1 cellular context compared by ENCODE assay signal in the genomic region with DNA sequence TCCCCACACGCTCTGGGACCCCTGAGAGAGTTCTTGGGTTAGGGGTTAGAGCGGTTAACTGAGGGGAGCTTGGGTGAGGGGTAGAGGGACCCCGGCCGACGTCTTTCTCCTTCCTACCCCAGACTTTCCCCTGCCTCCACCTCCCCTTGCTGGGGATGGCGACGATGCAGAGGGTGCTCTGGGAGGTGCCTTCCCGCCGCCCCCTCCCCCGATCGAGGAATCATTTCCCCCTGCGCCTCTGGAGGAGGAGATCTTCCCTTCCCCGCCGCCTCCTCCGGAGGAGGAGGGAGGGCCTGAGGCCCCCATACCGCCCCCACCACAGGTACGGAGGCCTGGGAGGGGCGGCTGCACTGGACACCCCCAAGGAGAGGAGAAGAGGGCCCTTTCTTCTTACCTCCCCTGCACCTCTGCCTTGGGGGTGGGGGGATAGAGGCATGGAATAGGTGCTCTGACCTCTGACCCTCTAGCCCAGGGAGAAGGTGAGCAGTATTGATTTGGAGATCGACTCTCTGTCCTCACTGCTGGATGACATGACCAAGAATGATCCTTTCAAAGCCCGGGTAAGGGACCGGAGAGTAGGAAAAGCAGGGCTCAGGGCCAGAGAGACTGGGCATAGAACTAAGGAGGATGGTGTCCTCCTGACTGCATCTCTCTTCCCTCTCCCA.
TF ChIP-seq lines count a peak whose summit lies in the region.

No MANE protein-coding gene starts in this region.

TF ChIP-seq in HCT116, 20 proteins besides CTCF, POLR2A, EP300 and RAD21 (continued from another document):
- TF ChIP-seq, protein P1, sequence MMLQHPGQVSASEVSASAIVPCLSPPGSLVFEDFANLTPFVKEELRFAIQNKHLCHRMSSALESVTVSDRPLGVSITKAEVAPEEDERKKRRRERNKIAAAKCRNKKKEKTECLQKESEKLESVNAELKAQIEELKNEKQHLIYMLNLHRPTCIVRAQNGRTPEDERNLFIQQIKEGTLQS (IDR thresholded peaks at IDR 0.05) = no peak
- TF ChIP-seq, protein P2, sequence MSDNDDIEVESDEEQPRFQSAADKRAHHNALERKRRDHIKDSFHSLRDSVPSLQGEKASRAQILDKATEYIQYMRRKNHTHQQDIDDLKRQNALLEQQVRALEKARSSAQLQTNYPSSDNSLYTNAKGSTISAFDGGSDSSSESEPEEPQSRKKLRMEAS (IDR thresholded peaks at IDR 0.05) = no peak
- TF ChIP-seq SRF (IDR thresholded peaks at IDR 0.05; ENCODE audit: low read depth) (no peak), FOSL1 (IDR thresholded peaks at IDR 0.05; ENCODE audit: low read depth) (no peak), EZH2phosphoT487 (IDR thresholded peaks at IDR 0.05; ENCODE audit: borderline replicate concordance) (no peak), ZFX (IDR thresholded peaks at IDR 0.05) (no peak), JUND (IDR thresholded peaks at IDR 0.05) (no peak), CEBPB (IDR thresholded peaks at IDR 0.05; ENCODE audit: low read depth) (no peak), EGR1 (IDR thresholded peaks at IDR 0.05; ENCODE audit: low read depth) (no peak), EZH2 (IDR thresholded peaks at IDR 0.05) (no peak), ELF1 (IDR thresholded peaks at IDR 0.05; ENCODE audit: borderline replicate concordance, low read depth) (no peak), YY1 (IDR thresholded peaks at IDR 0.05; ENCODE audit: extremely low read depth, insufficient replicate concordance, low read depth, low read length) (no peak), POLR2AphosphoS5 (IDR thresholded peaks at IDR 0.05; ENCODE audit: low read depth, low read length) (no peak), ZNF274 (IDR thresholded peaks at IDR 0.05; ENCODE audit: low read depth, low read length) (no peak)
- TF ChIP-seq, protein P3, sequence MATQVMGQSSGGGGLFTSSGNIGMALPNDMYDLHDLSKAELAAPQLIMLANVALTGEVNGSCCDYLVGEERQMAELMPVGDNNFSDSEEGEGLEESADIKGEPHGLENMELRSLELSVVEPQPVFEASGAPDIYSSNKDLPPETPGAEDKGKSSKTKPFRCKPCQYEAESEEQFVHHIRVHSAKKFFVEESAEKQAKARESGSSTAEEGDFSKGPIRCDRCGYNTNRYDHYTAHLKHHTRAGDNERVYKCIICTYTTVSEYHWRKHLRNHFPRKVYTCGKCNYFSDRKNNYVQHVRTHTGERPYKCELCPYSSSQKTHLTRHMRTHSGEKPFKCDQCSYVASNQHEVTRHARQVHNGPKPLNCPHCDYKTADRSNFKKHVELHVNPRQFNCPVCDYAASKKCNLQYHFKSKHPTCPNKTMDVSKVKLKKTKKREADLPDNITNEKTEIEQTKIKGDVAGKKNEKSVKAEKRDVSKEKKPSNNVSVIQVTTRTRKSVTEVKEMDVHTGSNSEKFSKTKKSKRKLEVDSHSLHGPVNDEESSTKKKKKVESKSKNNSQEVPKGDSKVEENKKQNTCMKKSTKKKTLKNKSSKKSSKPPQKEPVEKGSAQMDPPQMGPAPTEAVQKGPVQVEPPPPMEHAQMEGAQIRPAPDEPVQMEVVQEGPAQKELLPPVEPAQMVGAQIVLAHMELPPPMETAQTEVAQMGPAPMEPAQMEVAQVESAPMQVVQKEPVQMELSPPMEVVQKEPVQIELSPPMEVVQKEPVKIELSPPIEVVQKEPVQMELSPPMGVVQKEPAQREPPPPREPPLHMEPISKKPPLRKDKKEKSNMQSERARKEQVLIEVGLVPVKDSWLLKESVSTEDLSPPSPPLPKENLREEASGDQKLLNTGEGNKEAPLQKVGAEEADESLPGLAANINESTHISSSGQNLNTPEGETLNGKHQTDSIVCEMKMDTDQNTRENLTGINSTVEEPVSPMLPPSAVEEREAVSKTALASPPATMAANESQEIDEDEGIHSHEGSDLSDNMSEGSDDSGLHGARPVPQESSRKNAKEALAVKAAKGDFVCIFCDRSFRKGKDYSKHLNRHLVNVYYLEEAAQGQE (IDR thresholded peaks at IDR 0.05; ENCODE audit: low read depth) = no peak
TF ChIP-seq in HCT116: peak in this region for 0.
